ENCODE assay signal across 12 cellular contexts in the genomic region with DNA sequence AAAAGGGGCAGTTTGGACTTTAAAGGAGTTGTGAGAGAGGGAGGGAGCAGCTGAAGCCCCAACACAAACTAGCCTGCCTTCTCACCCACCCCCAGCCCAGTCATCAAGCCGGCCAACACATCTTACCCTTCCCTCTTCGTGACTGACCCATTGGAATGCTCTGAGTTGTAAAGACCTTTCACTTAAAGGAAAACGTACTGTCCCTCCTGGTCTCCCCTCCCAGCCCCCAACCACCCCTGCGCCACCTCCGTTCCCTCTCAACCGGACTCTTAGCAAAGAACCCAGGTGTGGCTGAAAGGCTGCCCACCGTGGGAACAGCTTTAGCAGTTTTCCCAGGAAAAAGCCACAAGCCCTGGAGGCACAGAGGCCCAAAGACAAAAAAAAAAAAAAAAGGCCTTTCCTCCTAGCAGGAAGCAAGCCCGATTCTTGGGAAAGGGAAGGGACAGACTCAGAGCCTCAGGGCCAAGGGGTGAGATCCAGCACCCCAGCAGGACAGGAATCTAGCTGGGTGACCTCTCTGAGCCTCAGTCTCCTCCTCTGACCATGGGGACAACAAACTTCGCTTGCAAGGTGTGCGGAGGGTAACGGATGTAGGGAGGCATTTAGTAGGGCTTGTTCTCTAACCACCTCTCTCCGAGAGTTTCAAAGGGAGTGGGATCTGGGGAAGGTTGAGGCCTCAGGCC. TPM values are rescaled to one million over a fixed set of nuclear protein-coding genes. Genes with fewer than 3 reads are reported as not detected.
DNase-seq lines count a peak whose midpoint lies in the region; ATAC-seq, FAIRE-seq and TF ChIP-seq lines count a peak whose summit lies in the region.
"Had no signal": no experiment of that assay in that cellular context is flagged by ENCODE, and none has a peak within 500 bp of the region (broad histone marks: within the 10 kb centered on the region; RNA-seq: fewer than 3 reads in every experiment).

No MANE protein-coding gene starts in this region.

- TF ChIP-seq POLR2A in HepG2 (IDR thresholded peaks at IDR 0.05; ENCODE audit: insufficient read depth in 1 of 2, low read depth in 2 of 2, low read length in 2 of 2): no peak

- peak overlapping the region; percentile 61 for H3K4me3 ChIP-seq in brain microvascular endothelial cell (ENCODE audit: low read depth, low read length)
- peak overlapping the region; percentile 66 to 84 (median 79) for H3K4me3 ChIP-seq in HepG2 (replicated peaks in 1 of 3; ENCODE audit: insufficient read depth in 1 of 3, low read depth in 2 of 3, low read length in 3 of 3)
- H3K4me3 ChIP-seq in stomach smooth muscle (ENCODE audit: low read length in 2 of 2): peak overlapping the region; percentile 53 to 73

- CTCF ChIA-PET in HepG2 (lab: Yijun Ruan, JAX; ENCODE audit: low intra/inter-chr PET ratio, low total read pairs): no interaction called here

- TF ChIP-seq CTCF in brain microvascular endothelial cell (IDR thresholded peaks at IDR 0.05; ENCODE audit: low read depth, low read length, missing control alignments): no peak
- no peak for TF ChIP-seq CTCF in HepG2 (CRISPR knock-in tag; IDR thresholded peaks at IDR 0.05)
- no peak for TF ChIP-seq CTCF in foreskin keratinocyte (conservative IDR thresholded peaks at IDR 0.05)
- no peak for TF ChIP-seq CTCF in GM10266 (IDR thresholded peaks at IDR 0.05; ENCODE audit: control insufficient read depth, insufficient read depth, low read depth, missing control alignments)

- peaks cover 56% of the 10 kb centered on the region for H3K27me3 Mint-ChIP-seq in T-helper 2 cell treated with Interferon-gamma antibody and Interleukin-4, amounts not matched to agents 5 μg/mL and 100 μg/mL, for 36 hours (ENCODE audit: low read depth)

- intact Hi-C loops in HepG2 (cut with micrococcal nuclease; ENCODE audit: unreplicated experiment): no loop called here

- BruUV-seq in HepG2 (replicated peaks; lab: Mats Ljungman, UMichigan): no TSS peak

- no peak for FAIRE-seq in HepG2 (lab: Jason Lieb, UNC)
- FAIRE-seq: A204.1 had no signal

- H4K20me1 ChIP-seq in HepG2 (ENCODE audit: insufficient read depth, low read length): no peaks in the 10 kb centered on the region

- no peak overlapping the region for H3K27ac Mint-ChIP-seq in T-helper 2 cell treated with Interferon-gamma antibody and Interleukin-4, amounts not matched to agents 5 μg/mL and 100 μg/mL, for 36 hours

- peak overlapping the region; percentile 71 for H3K9ac ChIP-seq in HepG2 (ENCODE audit: insufficient read depth, low read depth, low read length)
- H3K9ac ChIP-seq in stomach smooth muscle (ENCODE audit: low read length in 2 of 2): peak overlapping the region; percentile 42

- no peaks in the 10 kb centered on the region for H3K36me3 ChIP-seq in brain microvascular endothelial cell (replicated peaks)
- no peaks in the 10 kb centered on the region for H3K36me3 ChIP-seq in HepG2 (replicated peaks in 1 of 2; ENCODE audit: control insufficient read depth in 1 of 2, insufficient read depth in 2 of 2, low read length in 2 of 2)
- H3K36me3 ChIP-seq in stomach smooth muscle (ENCODE audit: control insufficient read depth in 2 of 2, insufficient read depth in 2 of 2, low read length in 2 of 2): no peaks in the 10 kb centered on the region

- 37% methylated on average over 12 of the region's 12 CpGs for WGBS in HepG2 (ENCODE audit: low lambda C conversion rate)

- H3K4me1 ChIP-seq in HepG2 (ENCODE audit: insufficient read depth, low read length): peaks cover 30% of the 10 kb centered on the region
- no peaks in the 10 kb centered on the region for H3K4me1 ChIP-seq in stomach smooth muscle (ENCODE audit: control insufficient read depth, insufficient read depth, low read length)
- H3K4me1 ChIP-seq in foreskin keratinocyte: no peaks in the 10 kb centered on the region

- peak overlapping the region; percentile 91 for H3K4me2 ChIP-seq in HepG2 (ENCODE audit: low read depth, low read length)

- ATAC-seq in HepG2 (no peak; the same call in 2 of the 3 replicates), GM21367 (IDR thresholded peaks at IDR 0.05; ENCODE audit: unreplicated experiment) (no peak), foreskin keratinocyte (no peak)

- H3K4me1 Mint-ChIP-seq in T-helper 2 cell treated with Interferon-gamma antibody and Interleukin-4, amounts not matched to agents 5 μg/mL and 100 μg/mL, for 36 hours (ENCODE audit: low read depth): no peaks in the 10 kb centered on the region

- H2AFZ ChIP-seq in HepG2 (ENCODE audit: low read length): peak overlapping the region; percentile 76

- H3K27me3 ChIP-seq in brain microvascular endothelial cell (replicated peaks) (no peaks in the 10 kb centered on the region), HepG2 (ENCODE audit: control insufficient read depth in 1 of 2, insufficient read depth in 2 of 2, low read length in 2 of 2) (peaks cover 3 to 13% of the 10 kb centered on the region in 2 experiments), stomach smooth muscle (ENCODE audit: control insufficient read depth in 1 of 2, insufficient read depth in 2 of 2, low read length in 2 of 2) (peaks cover 16 to 20% of the 10 kb centered on the region in 2 donors), foreskin keratinocyte (peaks cover 69% of the 10 kb centered on the region)

- H3K9me3 Mint-ChIP-seq in T-helper 2 cell treated with Interferon-gamma antibody and Interleukin-4, amounts not matched to agents 5 μg/mL and 100 μg/mL, for 36 hours: no peaks in the 10 kb centered on the region

- H3K27ac ChIP-seq in brain microvascular endothelial cell: no peak overlapping the region
- peak overlapping the region; percentile 51 for H3K27ac ChIP-seq in HepG2 (ENCODE audit: extremely low read length, insufficient read depth, low read length)
- no peak overlapping the region for H3K27ac ChIP-seq in stomach smooth muscle (ENCODE audit: low read length)
- H3K27ac ChIP-seq in foreskin keratinocyte: no peak overlapping the region
- H3K27ac ChIP-seq: VCaP had no signal

- no peaks in the 10 kb centered on the region for H3K79me2 ChIP-seq in HepG2 (ENCODE audit: insufficient read depth, low read length)

- TF ChIP-seq RAD21 in HepG2 (CRISPR knock-in tag; IDR thresholded peaks at IDR 0.05): no peak

- TF ChIP-seq EP300 in HepG2 (IDR thresholded peaks at IDR 0.05; ENCODE audit: low read depth in 2 of 2, low read length in 2 of 2): no peak
- TF ChIP-seq EP300 in HepG2 (CRISPR knock-in tag; IDR thresholded peaks at IDR 0.05; ENCODE audit: borderline replicate concordance): no peak

- H3K4me3 Mint-ChIP-seq in T-helper 2 cell treated with Interferon-gamma antibody and Interleukin-4, amounts not matched to agents 5 μg/mL and 100 μg/mL, for 36 hours: peak overlapping the region; percentile 59

- DNase-seq in T-helper 2 cell treated with Interferon-gamma antibody and Interleukin-4, amounts not matched to agents 5 μg/mL and 100 μg/mL, for 36 hours (ENCODE audit: low spot score): no peak
- DNase-seq in T-helper 2 cell (no peak), brain microvascular endothelial cell (no peak), HepG2 (ENCODE audit: low spot score) (no peak), foreskin keratinocyte (no peak), GM10266 (ENCODE audit: extremely low spot score) (no peak)
- DNase-seq: effector memory CD4-positive, alpha-beta T cell; NCI-H2029 treated with DMSO at 0.1 percent for 48 hours had no signal

- in situ Hi-C loops in brain microvascular endothelial cell (cut with HindIII; ENCODE audit: low pct_ligation_motif_present, low sequenced_read_pairs) (loop anchor here (25.0 kb wide), 1 partner anchor 397 kb away; no protein-coding TSS in a partner anchor), HepG2 (cut with HindIII; ENCODE audit: extremely low pct_ligation_motif_present, low pct_unique_long_range_greater_than_20kb) (no loop called here)

- no peaks in the 10 kb centered on the region for H3K9me3 ChIP-seq in HepG2 (ENCODE audit: low read length)
- no peaks in the 10 kb centered on the region for H3K9me3 ChIP-seq in stomach smooth muscle (ENCODE audit: control insufficient read depth in 2 of 2, low read length in 2 of 2)

- POLR2A ChIA-PET in HepG2 (lab: Yijun Ruan, JAX): interaction anchor here (1.4 to 1.5 kb wide), 2 partner anchors 17 to 77 kb away, joined by 3 to 5 read pairs; no protein-coding TSS in a partner anchor

- H3K36me3 Mint-ChIP-seq in T-helper 2 cell treated with Interferon-gamma antibody and Interleukin-4, amounts not matched to agents 5 μg/mL and 100 μg/mL, for 36 hours (ENCODE audit: low read depth): no peaks in the 10 kb centered on the region

TF ChIP-seq in HepG2, 621 proteins besides CTCF, POLR2A, EP300 and RAD21 (continues in another document):
- no peak for TF ChIP-seq GATA4 (IDR thresholded peaks at IDR 0.05; ENCODE audit: borderline replicate concordance, low read depth)
- TF ChIP-seq ZNF879 (CRISPR knock-in tag; IDR thresholded peaks at IDR 0.05): 0 out of 2 replicates have a peak, but pooled peaks have one; percentile 16
- peak; percentile 74 for TF ChIP-seq ZNF629 (CRISPR knock-in tag; conservative IDR thresholded peaks at IDR 0.05)

RNA-seq across cellular contexts. Expression of a gene that starts 2.4 kb away (rescaled TPM):
- total RNA-seq in HepG2 (2016; rRNA removed; fragmentation: Illumina TruSeq; extraction: Trizol) (0.66 and 0.86 TPM in 2 replicates), foreskin keratinocyte (not detected in 2 replicates)
- 0.30 and 0.62 TPM in 2 replicates for total RNA-seq in HepG2 (2016; cell fraction: cytosol; rRNA removed; fragmentation: Illumina TruSeq; extraction: Trizol; ENCODE audit: low read depth)
- 0.43 and 0.71 TPM in 2 replicates for total RNA-seq in HepG2 (2016; cell fraction: insoluble cytoplasmic fraction; rRNA removed; fragmentation: Illumina TruSeq; extraction: Trizol)
- 0.65 and 0.74 TPM in 2 replicates for total RNA-seq in HepG2 (2016; cell fraction: membrane; rRNA removed; fragmentation: Illumina TruSeq; extraction: Trizol)
- total RNA-seq in HepG2 (2016; cell fraction: nucleus; rRNA removed; fragmentation: Illumina TruSeq; extraction: Trizol): 0.40 and 0.66 TPM in 2 replicates
- polyA plus RNA-seq in HepG2 (2011; rRNA removed) (0.92 and 1.4 TPM in 2 replicates), foreskin keratinocyte (0.04 TPM in 1 of 2 replicates, not detected in the other)
- polyA plus RNA-seq in HepG2 (2011; cell fraction: cytosol; rRNA removed): 0.98 and 1.0 TPM in 2 replicates
- polyA plus RNA-seq in HepG2 (2011; cell fraction: nucleus; rRNA removed): 1.5 and 1.8 TPM in 2 replicates
- 0.54 and 0.73 TPM in 2 replicates for polyA plus RNA-seq in HepG2 (2012)
- 0.26 and 0.61 TPM in 2 replicates for polyA plus RNA-seq in HepG2 (2016; cell fraction: cytosol; fragmentation: Illumina TruSeq; extraction: Trizol; ENCODE audit: low read depth)
- polyA plus RNA-seq in HepG2 (2016; cell fraction: insoluble cytoplasmic fraction; fragmentation: Illumina TruSeq; extraction: Trizol; ENCODE audit: low read depth): 0.66 and 0.83 TPM in 2 replicates
- polyA plus RNA-seq in HepG2 (2016; cell fraction: membrane; fragmentation: Illumina TruSeq; extraction: Trizol; ENCODE audit: low read depth): 0.36 and 0.45 TPM in 2 replicates
- 0.64 and 0.93 TPM in 2 replicates for polyA plus RNA-seq in HepG2 (2016; cell fraction: nucleus; fragmentation: Illumina TruSeq; extraction: Trizol; ENCODE audit: insufficient read depth, low read depth)
- polyA minus RNA-seq in HepG2 (2011; rRNA and poly(A)+ RNA removed; ENCODE audit: low replicate concordance): 1.6 and 8.2 TPM in 2 replicates
- polyA minus RNA-seq in HepG2 (2011; cell fraction: cytosol; rRNA and poly(A)+ RNA removed): 0.99 TPM in 1 of 2 replicates, not detected in the other
- polyA minus RNA-seq in HepG2 (2011; cell fraction: nucleus; rRNA and poly(A)+ RNA removed): 0.39 and 0.87 TPM in 2 replicates
